9 cellular contexts compared by ENCODE assay signal in genomic region chr15:65377105-65377975, GRCh38. TPM values are rescaled to one million over a fixed set of nuclear protein-coding genes. Genes with fewer than 3 reads are reported as not detected.
DNase-seq lines count a peak whose midpoint lies in the region; ATAC-seq and TF ChIP-seq lines count a peak whose summit lies in the region.
"Had no signal": no experiment of that assay in that cellular context is flagged by ENCODE, and none has a peak within 500 bp of the region (broad histone marks: within the 10 kb centered on the region; RNA-seq: fewer than 3 reads in every experiment).

No MANE protein-coding gene starts in this region.

- peaks cover 28% of the 10 kb centered on the region for H3K4me1 ChIP-seq in GM23338 (ENCODE audit: insufficient read depth)

- no peaks in the 10 kb centered on the region; the same call in 1 of the 3 replicates for H3K9me3 Mint-ChIP-seq in GM23338
- no peaks in the 10 kb centered on the region for H3K9me3 Mint-ChIP-seq in activated naive CD8-positive, alpha-beta T cell treated with anti-CD3 and anti-CD28 coated beads, Interleukin-2, amount 50 U/mL, for 24 hours

- peak overlapping the region; percentile 92 for H3K4me3 Mint-ChIP-seq in GM23338
- peak overlapping the region; percentile 48 for H3K4me3 Mint-ChIP-seq in activated naive CD8-positive, alpha-beta T cell treated with anti-CD3 and anti-CD28 coated beads, Interleukin-2, amount 50 U/mL, for 24 hours

- H3K27me3 Mint-ChIP-seq in GM23338 (ENCODE audit: insufficient read depth, low read depth, poor library complexity): peaks cover 34% of the 10 kb centered on the region
- H3K27me3 Mint-ChIP-seq in activated naive CD8-positive, alpha-beta T cell treated with anti-CD3 and anti-CD28 coated beads, Interleukin-2, amount 50 U/mL, for 24 hours: peaks cover 56% of the 10 kb centered on the region

- H3K9me2 ChIP-seq in GM23338 (ENCODE audit: insufficient read depth): no peaks in the 10 kb centered on the region

- peak overlapping the region; percentile 93 for H3K4me3 ChIP-seq in GM23338
- peak overlapping the region; percentile 50 for H3K4me3 ChIP-seq in retinal pigment epithelial cell (ENCODE audit: low read length)

- H3K27ac ChIP-seq in GM23338 (ENCODE audit: low read depth): no peak overlapping the region
- H3K27ac ChIP-seq: epithelial cell of prostate had no signal

- H3K27ac Mint-ChIP-seq in GM23338: no peak overlapping the region; the same call in 1 of the 2 replicates
- no peak overlapping the region for H3K27ac Mint-ChIP-seq in activated naive CD8-positive, alpha-beta T cell treated with anti-CD3 and anti-CD28 coated beads, Interleukin-2, amount 50 U/mL, for 24 hours

- H3F3A ChIP-seq in GM23338 (replicated peaks; ENCODE audit: low read depth): peaks cover 24% of the 10 kb centered on the region; the same call in 1 of the 2 replicates

- peaks cover 37% of the 10 kb centered on the region for H3K36me3 Mint-ChIP-seq in GM23338 (ENCODE audit: low read depth)
- no peaks in the 10 kb centered on the region for H3K36me3 Mint-ChIP-seq in activated naive CD8-positive, alpha-beta T cell treated with anti-CD3 and anti-CD28 coated beads, Interleukin-2, amount 50 U/mL, for 24 hours (ENCODE audit: low read depth)

- peaks cover 43% of the 10 kb centered on the region for H3K27me3 ChIP-seq in GM23338 (ENCODE audit: insufficient read depth)

- peaks cover 7% of the 10 kb centered on the region; the same call in 1 of the 2 replicates for H4K20me1 ChIP-seq in GM23338 (replicated peaks; ENCODE audit: insufficient read depth)

- peak; percentile 5 for DNase-seq in A172 (ENCODE audit: low spot score)
- peak; percentile 81 for DNase-seq in GM23338 (ENCODE audit: low spot score)
- no peak for DNase-seq in activated naive CD8-positive, alpha-beta T cell treated with anti-CD3 and anti-CD28 coated beads, Interleukin-2, amount 50 U/mL, for 24 hours
- DNase-seq in hypothalamus (lab: John Stamatoyannopoulos, UW): peak in 33 of 51 donors; percentile 13 to 71 (median 53)
- DNase-seq in retinal pigment epithelial cell (ENCODE audit: low read depth): no peak
- no peak for DNase-seq in AML-193 (lab: John Stamatoyannopoulos, UW)
- DNase-seq in LoVo (ENCODE audit: low spot score): no peak

- peak overlapping the region; percentile 86 for H2AFZ ChIP-seq in GM23338

- H3K4me1 Mint-ChIP-seq in GM23338: peaks cover 52% of the 10 kb centered on the region
- H3K4me1 Mint-ChIP-seq in activated naive CD8-positive, alpha-beta T cell treated with anti-CD3 and anti-CD28 coated beads, Interleukin-2, amount 50 U/mL, for 24 hours: peaks cover 10% of the 10 kb centered on the region

- peak overlapping the region; percentile 99 for H3K4me2 ChIP-seq in GM23338

- ATAC-seq in GM23338 (peak; percentile 54), GM21515 (IDR thresholded peaks at IDR 0.05; ENCODE audit: unreplicated experiment) (no peak)
- ATAC-seq in activated naive CD8-positive, alpha-beta T cell treated with anti-CD3 and anti-CD28 coated beads, Interleukin-2, amount 50 U/mL, for 24 hours: peak; percentile 45

- H3K79me2 ChIP-seq in GM23338 (replicated peaks; ENCODE audit: insufficient read depth): 0 out of 2 replicates have a peak, but pooled peaks cover 8% of the 10 kb centered on the region

- no peaks in the 10 kb centered on the region; the same call in 1 of the 2 replicates for H3K36me3 ChIP-seq in GM23338 (ENCODE audit: insufficient read depth)

- TF ChIP-seq CTCF in GM23338 (conservative IDR thresholded peaks at IDR 0.05; ENCODE audit: low read depth in 2 of 2) (no peak), retinal pigment epithelial cell (conservative IDR thresholded peaks at IDR 0.05; ENCODE audit: low read depth, low read length) (no peak)

TF ChIP-seq in GM23338, 12 proteins besides CTCF, POLR2A, EP300 and RAD21 (continues in another document):
- no peak for TF ChIP-seq NANOG (IDR thresholded peaks at IDR 0.05; ENCODE audit: borderline replicate concordance)
- TF ChIP-seq, protein P1, sequence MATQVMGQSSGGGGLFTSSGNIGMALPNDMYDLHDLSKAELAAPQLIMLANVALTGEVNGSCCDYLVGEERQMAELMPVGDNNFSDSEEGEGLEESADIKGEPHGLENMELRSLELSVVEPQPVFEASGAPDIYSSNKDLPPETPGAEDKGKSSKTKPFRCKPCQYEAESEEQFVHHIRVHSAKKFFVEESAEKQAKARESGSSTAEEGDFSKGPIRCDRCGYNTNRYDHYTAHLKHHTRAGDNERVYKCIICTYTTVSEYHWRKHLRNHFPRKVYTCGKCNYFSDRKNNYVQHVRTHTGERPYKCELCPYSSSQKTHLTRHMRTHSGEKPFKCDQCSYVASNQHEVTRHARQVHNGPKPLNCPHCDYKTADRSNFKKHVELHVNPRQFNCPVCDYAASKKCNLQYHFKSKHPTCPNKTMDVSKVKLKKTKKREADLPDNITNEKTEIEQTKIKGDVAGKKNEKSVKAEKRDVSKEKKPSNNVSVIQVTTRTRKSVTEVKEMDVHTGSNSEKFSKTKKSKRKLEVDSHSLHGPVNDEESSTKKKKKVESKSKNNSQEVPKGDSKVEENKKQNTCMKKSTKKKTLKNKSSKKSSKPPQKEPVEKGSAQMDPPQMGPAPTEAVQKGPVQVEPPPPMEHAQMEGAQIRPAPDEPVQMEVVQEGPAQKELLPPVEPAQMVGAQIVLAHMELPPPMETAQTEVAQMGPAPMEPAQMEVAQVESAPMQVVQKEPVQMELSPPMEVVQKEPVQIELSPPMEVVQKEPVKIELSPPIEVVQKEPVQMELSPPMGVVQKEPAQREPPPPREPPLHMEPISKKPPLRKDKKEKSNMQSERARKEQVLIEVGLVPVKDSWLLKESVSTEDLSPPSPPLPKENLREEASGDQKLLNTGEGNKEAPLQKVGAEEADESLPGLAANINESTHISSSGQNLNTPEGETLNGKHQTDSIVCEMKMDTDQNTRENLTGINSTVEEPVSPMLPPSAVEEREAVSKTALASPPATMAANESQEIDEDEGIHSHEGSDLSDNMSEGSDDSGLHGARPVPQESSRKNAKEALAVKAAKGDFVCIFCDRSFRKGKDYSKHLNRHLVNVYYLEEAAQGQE (IDR thresholded peaks at IDR 0.05; ENCODE audit: unreplicated experiment): no peak
- no peak for TF ChIP-seq ZNF114 (CRISPR knock-in tag; IDR thresholded peaks at IDR 0.05)
- 0 out of 2 replicates have a peak, but pooled peaks have one; percentile 32 for TF ChIP-seq POLR2AphosphoS5 (IDR thresholded peaks at IDR 0.05; ENCODE audit: low read depth)

RNA-seq across cellular contexts. Expression of gene IGDCC3, which starts 0.5 kb away (rescaled TPM):
- total RNA-seq in A172 (2014; rRNA removed; shearing (Covaris generic)): 0.10 and 0.12 TPM in 2 replicates
- 26.3 and 30.7 TPM in 2 replicates for total RNA-seq in GM23338 (2014; rRNA removed; shearing (Covaris generic))
- 15.3 and 16.4 TPM in 2 replicates for polyA plus RNA-seq in GM23338 (2016; fragmentation: Nextera tagmentation; extraction: Ambion mirVana)

RNA-seq across cellular contexts. Expression of gene IGDCC4, which starts 45.4 kb away (rescaled TPM):
- 0.19 and 0.45 TPM in 2 replicates for total RNA-seq in A172 (2014; rRNA removed; shearing (Covaris generic))
- 8.4 and 9.6 TPM in 2 replicates for total RNA-seq in GM23338 (2014; rRNA removed; shearing (Covaris generic))
- polyA plus RNA-seq in GM23338 (2016; fragmentation: Nextera tagmentation; extraction: Ambion mirVana): 7.2 and 7.5 TPM in 2 replicates

Comparison
In these comparisons a context has a peak if more than half of its experiments do, and no peak if none do; other contexts are left out.
1. DNase-seq: peak in A172 (single experiment), GM23338 (single experiment) and hypothalamus (33 of 51); none in activated naive CD8-positive, alpha-beta T cell treated with anti-CD3 and anti-CD28 coated beads, Interleukin-2, amount 50 U/mL, for 24 hours (single experiment), retinal pigment epithelial cell (single experiment), AML-193 (0 of 2) and LoVo (single experiment).
2. RNA of gene IGDCC3, which starts 0.5 kb away (total RNA-seq): 26.3 to 30.7 TPM in GM23338; 0.10 to 0.12 TPM in A172; every median in the first group is over 10 times any median in the second.